In the genomic region with DNA sequence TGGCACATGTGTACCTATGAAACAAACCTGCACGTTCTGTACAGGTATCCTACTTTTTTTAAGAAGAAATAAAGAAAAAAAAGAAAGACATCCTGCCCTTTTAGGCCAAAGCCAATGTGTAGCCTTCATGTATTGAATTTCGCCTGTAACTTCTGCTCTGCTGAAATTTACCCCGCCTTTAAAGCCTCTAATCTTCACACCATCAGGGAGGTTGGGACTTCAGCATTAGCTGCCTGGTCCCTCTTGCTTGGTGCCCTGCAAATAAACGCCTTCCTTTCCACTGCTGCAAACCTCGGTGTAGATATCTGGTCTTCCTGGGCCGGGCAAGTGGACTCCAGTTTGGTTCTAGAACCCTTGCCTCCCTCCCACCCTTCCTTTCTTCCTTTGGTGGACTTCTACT, we compare ENCODE assay signal across 20 cellular contexts. TPM values are rescaled to one million over a fixed set of nuclear protein-coding genes. Genes with fewer than 3 reads are reported as not detected.
DNase-seq lines count a peak whose midpoint lies in the region; ATAC-seq and TF ChIP-seq lines count a peak whose summit lies in the region.
"Had no signal": no experiment of that assay in that cellular context is flagged by ENCODE, and none has a peak within 500 bp of the region (broad histone marks: within the 10 kb centered on the region; RNA-seq: fewer than 3 reads in every experiment).

No MANE protein-coding gene starts in this region.

- H3K27me3 Mint-ChIP-seq in effector memory CD8-positive, alpha-beta T cell, result peaks cover 0 to 43% of the 10 kb centered on the region in 2 donors
- peaks cover 0 to 6% of the 10 kb centered on the region in 2 donors for H3K27me3 Mint-ChIP-seq in natural killer cell (ENCODE audit: low read depth in 2 of 2)
- H3K27me3 Mint-ChIP-seq in activated CD8-positive, alpha-beta T cell treated with anti-CD3 and anti-CD28 coated beads for 36 hours, result peaks cover 7% of the 10 kb centered on the region

- peak; percentile 41 for ATAC-seq in effector memory CD8-positive, alpha-beta T cell (replicated peaks)
- ATAC-seq in natural killer cell, result peak; percentile 39 to 60 (median 54)
- no peak for ATAC-seq in activated CD8-positive, alpha-beta T cell treated with anti-CD3 and anti-CD28 coated beads for 36 hours
- no peak for ATAC-seq in GM21447 (IDR thresholded peaks at IDR 0.05; ENCODE audit: unreplicated experiment)
- ATAC-seq in activated naive CD4-positive, alpha-beta T cell treated with anti-CD3 and anti-CD28 coated beads, Interleukin-2, amount 50 U/mL, for 72 hours, result no peak
- ATAC-seq: A549, GM12878, GM23338 had no signal

- CTCF ChIA-PET in activated CD8-positive, alpha-beta T cell treated with anti-CD3 and anti-CD28 coated beads for 36 hours (lab: Charles Lee), result interaction anchor here (1.7 kb wide), 1 partner anchor 325 kb away, joined by 4 read pairs; no protein-coding TSS in a partner anchor

- H3K4me3 Mint-ChIP-seq in effector memory CD8-positive, alpha-beta T cell, result peak overlapping the region; percentile 62 to 68
- H3K4me3 Mint-ChIP-seq in natural killer cell, result peak overlapping the region; percentile 71
- no peak overlapping the region for H3K4me3 Mint-ChIP-seq in activated CD8-positive, alpha-beta T cell treated with anti-CD3 and anti-CD28 coated beads for 36 hours
- H3K4me3 Mint-ChIP-seq: CD4-positive, alpha-beta T cell; GM23338 had no signal

- intact Hi-C loops in natural killer cell (cut with micrococcal nuclease), result no loop called here
- intact Hi-C loops in activated CD8-positive, alpha-beta T cell treated with anti-CD3 and anti-CD28 coated beads for 36 hours (cut with micrococcal nuclease), result no loop called here

- peaks cover 7% of the 10 kb centered on the region for H3K36me3 Mint-ChIP-seq in effector memory CD8-positive, alpha-beta T cell (ENCODE audit: insufficient read depth)
- no peaks in the 10 kb centered on the region for H3K36me3 Mint-ChIP-seq in natural killer cell
- no peaks in the 10 kb centered on the region for H3K36me3 Mint-ChIP-seq in activated CD8-positive, alpha-beta T cell treated with anti-CD3 and anti-CD28 coated beads for 36 hours (ENCODE audit: low read depth)
- no peaks in the 10 kb centered on the region for H3K36me3 Mint-ChIP-seq in activated naive CD4-positive, alpha-beta T cell treated with anti-CD3 and anti-CD28 coated beads, Interleukin-2, amount 50 U/mL, for 72 hours

- peaks cover 42 to 69% of the 10 kb centered on the region in 2 donors for H3K4me1 Mint-ChIP-seq in effector memory CD8-positive, alpha-beta T cell (ENCODE audit: low read depth in 2 of 2)
- H3K4me1 Mint-ChIP-seq in natural killer cell, result peaks cover 70 to 71% of the 10 kb centered on the region in 2 donors
- H3K4me1 Mint-ChIP-seq in activated CD8-positive, alpha-beta T cell treated with anti-CD3 and anti-CD28 coated beads for 36 hours (ENCODE audit: low read depth), result peaks cover 2% of the 10 kb centered on the region
- H3K4me1 Mint-ChIP-seq: GM23338 had no signal

- H3K27ac Mint-ChIP-seq in effector memory CD8-positive, alpha-beta T cell, result peak overlapping the region; percentile 36 to 88
- peak overlapping the region; percentile 47 to 91 for H3K27ac Mint-ChIP-seq in natural killer cell
- no peak overlapping the region for H3K27ac Mint-ChIP-seq in activated CD8-positive, alpha-beta T cell treated with anti-CD3 and anti-CD28 coated beads for 36 hours
- H3K27ac Mint-ChIP-seq in activated naive CD4-positive, alpha-beta T cell treated with anti-CD3 and anti-CD28 coated beads, Interleukin-2, amount 50 U/mL, for 72 hours, result no peak overlapping the region
- H3K27ac Mint-ChIP-seq: CD4-positive, alpha-beta T cell; GM23338 had no signal

- peak; percentile 12 for DNase-seq in NCI-H2171 treated with DMSO at 0.1 percent for 48 hours (lab: John Stamatoyannopoulos, UW)
- DNase-seq in NCI-H2171 (lab: John Stamatoyannopoulos, UW), result no peak
- DNase-seq in effector memory CD8-positive, alpha-beta T cell, result peak in 2 of 3 experiments; percentile 23 to 38
- DNase-seq in natural killer cell, result no peak
- no peak for DNase-seq in activated CD8-positive, alpha-beta T cell treated with anti-CD3 and anti-CD28 coated beads for 36 hours
- DNase-seq in activated naive CD4-positive, alpha-beta T cell treated with anti-CD3 and anti-CD28 coated beads, Interleukin-2, amount 50 U/mL, for 72 hours (ENCODE audit: low spot score in 2 of 2), result no peak
- DNase-seq: AML-193; CD4-positive, alpha-beta T cell; COR-L47; DMS 273 treated with DMSO at 0.1 percent for 48 hours; DMS53; DND-41; EL; HCEC 1CT had no signal

- no peak for TF ChIP-seq CTCF in natural killer cell (IDR thresholded peaks at IDR 0.05)
- no peak for TF ChIP-seq CTCF in activated CD8-positive, alpha-beta T cell treated with anti-CD3 and anti-CD28 coated beads for 36 hours (IDR thresholded peaks at IDR 0.05)

- POLR2A ChIA-PET in activated CD8-positive, alpha-beta T cell treated with anti-CD3 and anti-CD28 coated beads for 36 hours (lab: Charles Lee), result no interaction called here

- no peaks in the 10 kb centered on the region for H3K9me3 Mint-ChIP-seq in effector memory CD8-positive, alpha-beta T cell
- no peaks in the 10 kb centered on the region for H3K9me3 Mint-ChIP-seq in natural killer cell
- no peaks in the 10 kb centered on the region for H3K9me3 Mint-ChIP-seq in activated CD8-positive, alpha-beta T cell treated with anti-CD3 and anti-CD28 coated beads for 36 hours
- no peaks in the 10 kb centered on the region for H3K9me3 Mint-ChIP-seq in activated naive CD4-positive, alpha-beta T cell treated with anti-CD3 and anti-CD28 coated beads, Interleukin-2, amount 50 U/mL, for 72 hours
- H3K9me3 Mint-ChIP-seq: CD4-positive, alpha-beta T cell; GM23338 had no signal

RNA-seq across cellular contexts. Expression of a gene that starts 2.6 kb away (rescaled TPM):
- not detected for total RNA-seq in natural killer cell
- not detected for total RNA-seq in activated CD8-positive, alpha-beta T cell treated with anti-CD3 and anti-CD28 coated beads for 36 hours
- not detected for total RNA-seq in activated naive CD4-positive, alpha-beta T cell treated with anti-CD3 and anti-CD28 coated beads, Interleukin-2, amount 50 U/mL, for 72 hours
- total RNA-seq: CD4-positive, alpha-beta T cell; G401; GM12878; GM23338; HT1080 had no signal

RNA-seq across cellular contexts. Expression of a gene that starts 18.1 kb away (rescaled TPM):
- 1 to 10 TPM in 1 of 3 donors, under 1 TPM in 2; 0.38 to 1.2 (median 0.38) TPM for total RNA-seq in natural killer cell
- total RNA-seq in activated CD8-positive, alpha-beta T cell treated with anti-CD3 and anti-CD28 coated beads for 36 hours, result not detected
- total RNA-seq in activated naive CD4-positive, alpha-beta T cell treated with anti-CD3 and anti-CD28 coated beads, Interleukin-2, amount 50 U/mL, for 72 hours, result not detected
- total RNA-seq: G401, GM12878, GM23338, HT1080 had no signal

RNA-seq across cellular contexts. Expression of a gene that starts 35.4 kb away (rescaled TPM):
- total RNA-seq in natural killer cell, result under 1 TPM in 2 of 3 donors, not detected in 1; 0.40 to 0.70 TPM
- total RNA-seq in activated CD8-positive, alpha-beta T cell treated with anti-CD3 and anti-CD28 coated beads for 36 hours, result not detected
- not detected for total RNA-seq in activated naive CD4-positive, alpha-beta T cell treated with anti-CD3 and anti-CD28 coated beads, Interleukin-2, amount 50 U/mL, for 72 hours
- total RNA-seq: G401, GM12878, GM23338, HT1080 had no signal

RNA-seq across cellular contexts. Expression of a gene that starts 45.7 kb away (rescaled TPM):
- total RNA-seq in natural killer cell, result 100 to 1,000 TPM in 1 of 3 donors, 10 to 100 TPM in 2; 21.9 to 136 (median 38.0) TPM
- total RNA-seq in activated CD8-positive, alpha-beta T cell treated with anti-CD3 and anti-CD28 coated beads for 36 hours, result under 1 TPM; 0.16 to 0.32 TPM
- total RNA-seq in activated naive CD4-positive, alpha-beta T cell treated with anti-CD3 and anti-CD28 coated beads, Interleukin-2, amount 50 U/mL, for 72 hours, result 1 to 10 TPM; 1.4 to 7.7 TPM
- total RNA-seq: G401, GM12878, GM23338, HT1080 had no signal

Comparison
In these comparisons a context has a peak if more than half of its experiments do, and no peak if none do; other contexts are left out.
1. DNase-seq: peak in NCI-H2171 treated with DMSO at 0.1 percent for 48 hours (single experiment) and effector memory CD8-positive, alpha-beta T cell (2 of 3); none in NCI-H2171 (single experiment), natural killer cell (single experiment), activated CD8-positive, alpha-beta T cell treated with anti-CD3 and anti-CD28 coated beads for 36 hours (single experiment) and activated naive CD4-positive, alpha-beta T cell treated with anti-CD3 and anti-CD28 coated beads, Interleukin-2, amount 50 U/mL, for 72 hours (0 of 2).
2. ATAC-seq: peak in effector memory CD8-positive, alpha-beta T cell (single experiment) and natural killer cell (3 of 3); none in activated CD8-positive, alpha-beta T cell treated with anti-CD3 and anti-CD28 coated beads for 36 hours (single experiment), GM21447 (single experiment) and activated naive CD4-positive, alpha-beta T cell treated with anti-CD3 and anti-CD28 coated beads, Interleukin-2, amount 50 U/mL, for 72 hours (0 of 2).
3. H3K27ac Mint-ChIP-seq: peak in effector memory CD8-positive, alpha-beta T cell (2 of 2) and natural killer cell (2 of 2); none in activated CD8-positive, alpha-beta T cell treated with anti-CD3 and anti-CD28 coated beads for 36 hours (single experiment) and activated naive CD4-positive, alpha-beta T cell treated with anti-CD3 and anti-CD28 coated beads, Interleukin-2, amount 50 U/mL, for 72 hours (0 of 2).